Comparison of ENCODE assay signal across 16 cellular contexts in the genomic region with DNA sequence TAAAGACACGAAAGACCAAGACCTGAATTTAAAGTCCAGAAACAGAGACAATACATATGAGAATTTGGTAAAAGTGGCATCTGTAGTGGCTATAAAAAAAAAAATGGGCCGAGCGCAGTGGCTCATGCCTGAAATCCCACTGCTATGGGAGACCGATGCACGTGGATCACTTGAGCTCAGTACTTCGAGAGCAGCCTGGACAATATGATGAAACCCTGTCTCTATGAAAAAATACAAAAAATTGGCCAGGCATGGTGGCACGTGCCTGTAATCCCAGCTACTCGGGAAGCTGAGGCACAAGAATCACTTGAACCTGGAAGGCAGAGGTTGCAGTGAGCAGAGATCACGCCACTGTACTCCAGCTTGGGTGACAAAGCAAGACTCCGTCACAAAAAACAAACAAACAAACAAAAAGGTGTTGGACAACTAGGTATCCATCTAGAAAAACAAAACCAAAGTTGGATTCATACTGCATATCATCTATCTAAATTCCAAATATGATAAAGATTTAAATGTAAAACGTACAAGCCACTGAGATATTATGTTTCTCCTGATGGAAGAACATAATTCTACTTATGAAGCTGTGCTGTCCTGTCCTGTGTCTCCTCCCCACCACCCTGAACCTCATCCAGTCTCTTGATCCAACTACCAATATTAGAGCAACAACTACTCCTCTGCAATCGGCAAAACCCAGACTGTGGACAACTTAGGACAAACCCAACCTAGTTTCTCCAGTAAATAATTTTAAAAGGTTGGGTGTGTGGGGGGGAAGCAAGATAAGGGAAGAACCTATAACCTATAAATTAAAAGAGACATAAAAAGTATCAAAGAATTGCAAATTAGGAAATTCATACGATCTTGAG. TPM values are rescaled to one million over a fixed set of nuclear protein-coding genes. Genes with fewer than 3 reads are reported as not detected.
DNase-seq lines count a peak whose midpoint lies in the region; ATAC-seq and TF ChIP-seq lines count a peak whose summit lies in the region.
"Had no signal": no experiment of that assay in that cellular context is flagged by ENCODE, and none has a peak within 500 bp of the region (broad histone marks: within the 10 kb centered on the region; RNA-seq: fewer than 3 reads in every experiment).

No MANE protein-coding gene starts in this region.

- no peak overlapping the region for H3K4me3 Mint-ChIP-seq in activated naive CD4-positive, alpha-beta T cell treated with anti-CD3 and anti-CD28 coated beads, Interleukin-2, amount 50 U/mL, for 24 hours
- no peak overlapping the region for H3K4me3 Mint-ChIP-seq in progenitor cell of endocrine pancreas (ENCODE audit: low read depth)
- H3K4me3 Mint-ChIP-seq: CD14-positive monocyte; CD8-positive, alpha-beta T cell had no signal

- H2AFZ ChIP-seq in SK-N-SH (ENCODE audit: low read depth), result no peak overlapping the region
- H2AFZ ChIP-seq: GM23248 had no signal

- H3K9me3 ChIP-seq in SK-N-SH, result no peaks in the 10 kb centered on the region

- TF ChIP-seq RAD21 in SK-N-SH (IDR thresholded peaks at IDR 0.05; ENCODE audit: low read length), result no peak

- no peaks in the 10 kb centered on the region for H3K9me3 Mint-ChIP-seq in activated naive CD4-positive, alpha-beta T cell treated with anti-CD3 and anti-CD28 coated beads, Interleukin-2, amount 50 U/mL, for 24 hours
- H3K9me3 Mint-ChIP-seq in progenitor cell of endocrine pancreas (ENCODE audit: low read depth), result no peaks in the 10 kb centered on the region
- H3K9me3 Mint-ChIP-seq: CD14-positive monocyte; CD8-positive, alpha-beta T cell had no signal

- peaks cover 12% of the 10 kb centered on the region; the same call in 1 of the 2 replicates for H3K79me2 ChIP-seq in SK-N-SH (ENCODE audit: insufficient read depth)

- TF ChIP-seq CTCF in SK-N-SH (IDR thresholded peaks at IDR 0.05) (no peak), progenitor cell of endocrine pancreas (IDR thresholded peaks at IDR 0.05; ENCODE audit: unreplicated experiment) (no peak)

- no peak overlapping the region for H3K4me3 ChIP-seq in SK-N-SH (ENCODE audit: low read depth in 2 of 2, low read length in 1 of 2)
- H3K4me3 ChIP-seq: GM23248 had no signal

- H3K4me2 ChIP-seq in SK-N-SH, result no peak overlapping the region

- no peaks in the 10 kb centered on the region for H3K27me3 Mint-ChIP-seq in activated naive CD4-positive, alpha-beta T cell treated with anti-CD3 and anti-CD28 coated beads, Interleukin-2, amount 50 U/mL, for 24 hours
- no peaks in the 10 kb centered on the region for H3K27me3 Mint-ChIP-seq in progenitor cell of endocrine pancreas

- ATAC-seq in SK-N-SH treated with all-trans-retinoic acid at 6 μM for 48 hours, result no peak
- ATAC-seq: CD8-positive, alpha-beta T cell had no signal

- H3K27ac Mint-ChIP-seq in activated naive CD4-positive, alpha-beta T cell treated with anti-CD3 and anti-CD28 coated beads, Interleukin-2, amount 50 U/mL, for 24 hours, result peak overlapping the region; percentile 62
- H3K27ac Mint-ChIP-seq in progenitor cell of endocrine pancreas, result peak overlapping the region; percentile 23
- H3K27ac Mint-ChIP-seq: CD8-positive, alpha-beta T cell had no signal

- 92% methylated on average over 13 of the region's 13 CpGs for WGBS in SK-N-SH (ENCODE audit: low lambda C conversion rate)

- no peaks in the 10 kb centered on the region for H3K27me3 ChIP-seq in SK-N-SH (ENCODE audit: insufficient read depth)

- H3K27ac ChIP-seq in SK-N-SH (ENCODE audit: low read depth in 2 of 2, low read length in 1 of 2), result no peak overlapping the region
- H3K27ac ChIP-seq: 22Rv1, GM23248 had no signal

- DNase-seq in SK-N-SH (no peak), HEK293T (ENCODE audit: extremely low spot score) (no peak), progenitor cell of endocrine pancreas (ENCODE audit: low spot score, unreplicated experiment) (no peak), NCI-H226 (no peak)
- DNase-seq in activated naive CD4-positive, alpha-beta T cell (lab: John Stamatoyannopoulos, UW), result no peak
- DNase-seq: CD8-positive, alpha-beta T cell; COR-L47; DMS153; DMS79 treated with DMSO at 0.1 percent for 48 hours; EL; GM23248; H7 had no signal

- TF ChIP-seq EP300 in SK-N-SH (IDR thresholded peaks at IDR 0.05; ENCODE audit: borderline replicate concordance in 1 of 2, low read depth in 1 of 2, low read length in 1 of 2), result no peak

- no peak overlapping the region for H3K9ac ChIP-seq in SK-N-SH
- H3K9ac ChIP-seq: GM23248 had no signal

- H3F3A ChIP-seq in SK-N-SH (replicated peaks; ENCODE audit: insufficient read depth), result peaks cover 10% of the 10 kb centered on the region

- no peaks in the 10 kb centered on the region for H4K20me1 ChIP-seq in SK-N-SH (ENCODE audit: insufficient read depth)

- peaks cover 0 to 16% of the 10 kb centered on the region in 2 experiments; a peak in 1 of 4 replicates for H3K4me1 ChIP-seq in SK-N-SH (ENCODE audit: control insufficient read depth in 1 of 2, insufficient read depth in 2 of 2, low read depth in 1 of 2, low read length in 1 of 2)

- peaks cover 52 to 58% of the 10 kb centered on the region in 2 experiments for H3K36me3 ChIP-seq in SK-N-SH (replicated peaks in 1 of 2; ENCODE audit: control insufficient read depth in 1 of 2, insufficient read depth in 2 of 2, low read length in 1 of 2)

- POLR2A ChIA-PET in SK-N-SH (lab: Yijun Ruan, JAX) (interaction anchor here (0.6 kb wide), 1 partner anchor 13 kb away, joined by 4 read pairs; no protein-coding TSS in a partner anchor), HEK293T (lab: Yijun Ruan, JAX) (no interaction called here)

- CTCF ChIA-PET in SK-N-SH (lab: Yijun Ruan, JAX), result interaction anchor here (0.6 kb wide), 1 partner anchor 442 kb away, joined by 3 read pairs; no protein-coding TSS in a partner anchor
- CTCF ChIA-PET in HEK293T (lab: Yijun Ruan, JAX), result interaction anchor here (0.8 kb wide), 1 partner anchor 10 kb away, joined by 3 read pairs; no protein-coding TSS in a partner anchor

- peaks cover 17% of the 10 kb centered on the region for H3K36me3 Mint-ChIP-seq in activated naive CD4-positive, alpha-beta T cell treated with anti-CD3 and anti-CD28 coated beads, Interleukin-2, amount 50 U/mL, for 24 hours
- H3K36me3 Mint-ChIP-seq in progenitor cell of endocrine pancreas (ENCODE audit: insufficient read depth), result peaks cover 26% of the 10 kb centered on the region

- H3K4me1 Mint-ChIP-seq in activated naive CD4-positive, alpha-beta T cell treated with anti-CD3 and anti-CD28 coated beads, Interleukin-2, amount 50 U/mL, for 24 hours, result peaks cover 19% of the 10 kb centered on the region
- peaks cover 11% of the 10 kb centered on the region for H3K4me1 Mint-ChIP-seq in progenitor cell of endocrine pancreas (ENCODE audit: low read depth)

- H3K9me2 ChIP-seq in SK-N-SH, result no peaks in the 10 kb centered on the region

TF ChIP-seq in SK-N-SH treated with all-trans-retinoic acid at 6 μM for 48 hours, 23 proteins besides CTCF, POLR2A, EP300 and RAD21 (continues in another document):
- TF ChIP-seq ZFP3 (CRISPR knock-in tag; IDR thresholded peaks at IDR 0.05) (peak; percentile 67; the same call in 1 of the 2 replicates), ZNF565 (CRISPR knock-in tag; conservative IDR thresholded peaks at IDR 0.05; ENCODE audit: low read depth) (no peak)

TF ChIP-seq in SK-N-SH, 30 proteins besides CTCF, POLR2A, EP300 and RAD21 (continues in another document):
- TF ChIP-seq GABPA (IDR thresholded peaks at IDR 0.05; ENCODE audit: low read depth), result no peak
- no peak for TF ChIP-seq ELF1 (IDR thresholded peaks at IDR 0.05)
- TF ChIP-seq, protein P1, sequence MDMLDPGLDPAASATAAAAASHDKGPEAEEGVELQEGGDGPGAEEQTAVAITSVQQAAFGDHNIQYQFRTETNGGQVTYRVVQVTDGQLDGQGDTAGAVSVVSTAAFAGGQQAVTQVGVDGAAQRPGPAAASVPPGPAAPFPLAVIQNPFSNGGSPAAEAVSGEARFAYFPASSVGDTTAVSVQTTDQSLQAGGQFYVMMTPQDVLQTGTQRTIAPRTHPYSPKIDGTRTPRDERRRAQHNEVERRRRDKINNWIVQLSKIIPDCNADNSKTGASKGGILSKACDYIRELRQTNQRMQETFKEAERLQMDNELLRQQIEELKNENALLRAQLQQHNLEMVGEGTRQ (IDR thresholded peaks at IDR 0.05; ENCODE audit: borderline replicate concordance, low read depth, low read length), result no peak
- TF ChIP-seq RXRA (IDR thresholded peaks at IDR 0.05; ENCODE audit: borderline replicate concordance, low read depth), result no peak
- TF ChIP-seq MAX (IDR thresholded peaks at IDR 0.05; ENCODE audit: low read depth), result no peak

TF ChIP-seq in HEK293T, 16 proteins besides CTCF, POLR2A, EP300 and RAD21:
- TF ChIP-seq L3MBTL2 (conservative IDR thresholded peaks at IDR 0.05) (peak; percentile 56), ZNF384 (IDR thresholded peaks at IDR 0.05) (no peak), BHLHE40 (IDR thresholded peaks at IDR 0.05; ENCODE audit: borderline replicate concordance) (no peak), PKNOX1 (IDR thresholded peaks at IDR 0.05) (no peak), SUZ12 (IDR thresholded peaks at IDR 0.05) (no peak)

RNA-seq across cellular contexts. Expression of gene ATAD1, which starts 53.7 kb away (rescaled TPM):
- polyA plus RNA-seq in SK-N-SH (2012; rRNA removed), result 13.5 and 21.0 TPM in 2 replicates
- 26.3 and 34.2 TPM in 2 replicates for polyA plus RNA-seq in SK-N-SH (2012; cell fraction: cytosol; rRNA removed)
- 4.0 and 16.5 TPM in 2 replicates for polyA plus RNA-seq in SK-N-SH (2012; cell fraction: nucleus; rRNA removed)
- total RNA-seq in progenitor cell of endocrine pancreas, result 45.8 and 52.1 TPM in 2 replicates
